Comparison of ENCODE assay signal across 8 cellular contexts in the genomic region with DNA sequence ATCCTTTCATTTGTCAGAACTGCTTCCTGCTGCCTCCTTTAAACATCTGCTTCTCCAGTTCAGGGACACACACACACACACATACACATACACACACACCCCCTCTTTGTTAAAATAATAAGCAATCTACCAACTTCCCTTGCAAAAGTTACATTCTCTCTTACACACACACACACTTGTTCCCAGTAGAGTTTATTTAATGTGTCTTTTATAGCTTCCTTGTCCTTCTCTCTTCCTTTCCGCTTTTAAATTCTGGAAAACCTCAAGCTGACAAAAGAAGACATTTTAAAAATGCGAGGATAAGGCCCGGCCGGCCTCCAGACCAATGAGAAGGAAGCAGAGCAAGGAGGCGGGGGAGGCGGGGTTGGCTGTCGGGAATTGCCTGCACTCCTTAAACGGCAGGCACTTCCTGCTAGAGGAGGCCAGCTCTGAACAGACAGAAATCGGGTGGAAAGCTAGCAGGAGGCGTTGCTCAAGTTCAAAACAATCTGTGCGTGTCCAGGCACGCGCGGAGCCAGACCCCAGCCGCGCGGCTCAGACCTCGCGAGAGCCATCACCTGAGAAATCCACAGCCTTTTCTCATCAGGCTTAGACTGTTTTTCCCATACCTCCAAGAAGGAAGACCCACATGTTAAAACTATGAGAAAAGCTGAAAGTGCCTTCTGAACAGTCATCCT.
DNase-seq lines count a peak whose midpoint lies in the region; ATAC-seq and TF ChIP-seq lines count a peak whose summit lies in the region.

No MANE protein-coding gene starts in this region.

- H3K4me3 ChIP-seq in PC-9, result peak overlapping the region; percentile 55
- H3K4me3 ChIP-seq in esophagus (ENCODE audit: low read depth in 1 of 2, low read length in 2 of 2), result peak overlapping the region; percentile 44 to 60
- peak overlapping the region; percentile 80 to 84 for H3K4me3 ChIP-seq in mucosa of rectum (ENCODE audit: low read length in 2 of 2)

- 1 to 2% methylated on average over 19 of the region's 19 CpGs for WGBS in esophagus, 2 donors

- H3K27me3 Mint-ChIP-seq in activated T-cell treated with anti-CD3 and anti-CD28 coated beads, Interleukin-2, amount 50 U/mL, for 24 hours, result no peaks in the 10 kb centered on the region

- ATAC-seq in GM21381 (IDR thresholded peaks at IDR 0.05; ENCODE audit: unreplicated experiment), result peak; percentile 93

- H3K4me1 ChIP-seq in PC-9 (replicated peaks; ENCODE audit: insufficient read depth), result peaks cover 61% of the 10 kb centered on the region
- H3K4me1 ChIP-seq in esophagus (ENCODE audit: control insufficient read depth in 2 of 2, insufficient read depth in 2 of 2, low read length in 1 of 2), result no peaks in the 10 kb centered on the region
- peaks cover 22 to 24% of the 10 kb centered on the region in 2 donors for H3K4me1 ChIP-seq in mucosa of rectum (ENCODE audit: control insufficient read depth in 2 of 2, insufficient read depth in 2 of 2, low read length in 2 of 2)

- peaks cover 55% of the 10 kb centered on the region for H3F3A ChIP-seq in PC-9 (ENCODE audit: insufficient read depth, low read depth)

- H3K9ac ChIP-seq in mucosa of rectum (ENCODE audit: low read depth in 1 of 2, low read length in 2 of 2), result peak overlapping the region; percentile 80 to 83

- H3K36me3 Mint-ChIP-seq in activated T-cell treated with anti-CD3 and anti-CD28 coated beads, Interleukin-2, amount 50 U/mL, for 24 hours (ENCODE audit: low read depth), result peaks cover 16% of the 10 kb centered on the region

- no peaks in the 10 kb centered on the region for H3K27me3 ChIP-seq in PC-9 (ENCODE audit: insufficient read depth, low read depth)
- no peaks in the 10 kb centered on the region for H3K27me3 ChIP-seq in esophagus (ENCODE audit: control insufficient read depth in 1 of 2, insufficient read depth in 2 of 2, low read length in 2 of 2)
- no peaks in the 10 kb centered on the region for H3K27me3 ChIP-seq in mucosa of rectum (ENCODE audit: control insufficient read depth in 2 of 2, insufficient read depth in 2 of 2, low read length in 2 of 2)

- intact Hi-C loops in PC-9 (cut with micrococcal nuclease; ENCODE audit: unreplicated experiment), result loop anchor here (1.0 to 10.0 kb wide), 9 partner anchors 14 to 318 kb away; partner anchors contain the start of genes JRKL, MAML2 and MTMR2

- peak; percentile 94 for DNase-seq in Caki2 (ENCODE audit: low read depth)
- peak; percentile 94 for DNase-seq in HT1080 (ENCODE audit: low read depth)
- peak; percentile 91 to 97 for DNase-seq in PC-9
- peak; percentile 81 for DNase-seq in activated T-cell treated with anti-CD3 and anti-CD28 coated beads, Interleukin-2, amount 50 U/mL, for 24 hours
- peak; percentile 34 to 38 for DNase-seq in stimulated activated CD8-positive, alpha-beta memory T cell treated with anti-CD3 and anti-CD28 coated beads, Interleukin-4, amount 100 ng/mL, for 4 hours (ENCODE audit: low read depth in 2 of 2, low spot score in 1 of 2)

- H3K36me3 ChIP-seq in PC-9 (ENCODE audit: low read depth), result peaks cover 13% of the 10 kb centered on the region; the same call in 1 of the 2 replicates
- H3K36me3 ChIP-seq in esophagus (ENCODE audit: control insufficient read depth in 2 of 2, insufficient read depth in 2 of 2, low read length in 1 of 2), result no peaks in the 10 kb centered on the region
- H3K36me3 ChIP-seq in mucosa of rectum (ENCODE audit: control insufficient read depth in 2 of 2, insufficient read depth in 2 of 2, low read length in 2 of 2), result no peaks in the 10 kb centered on the region

- H3K27ac Mint-ChIP-seq in activated T-cell treated with anti-CD3 and anti-CD28 coated beads, Interleukin-2, amount 50 U/mL, for 24 hours, result peak overlapping the region; percentile 98

- BruUV-seq in PC-9 (replicated peaks; lab: Mats Ljungman, UMichigan), result no TSS peak

- no peaks in the 10 kb centered on the region for H3K9me2 ChIP-seq in PC-9 (ENCODE audit: insufficient read depth)

- no peaks in the 10 kb centered on the region for H3K9me3 ChIP-seq in PC-9 (ENCODE audit: insufficient read depth, low read depth)
- H3K9me3 ChIP-seq in esophagus (ENCODE audit: control insufficient read depth in 2 of 2, insufficient read depth in 1 of 2, low read depth in 1 of 2, low read length in 1 of 2), result no peaks in the 10 kb centered on the region
- no peaks in the 10 kb centered on the region for H3K9me3 ChIP-seq in mucosa of rectum (ENCODE audit: control insufficient read depth in 2 of 2, low read length in 2 of 2)

- H3K4me2 ChIP-seq in PC-9, result peak overlapping the region; percentile 87

- in situ Hi-C loops in Caki2 (cut with HindIII; ENCODE audit: low pct_unique_long_range_greater_than_20kb, low sequenced_read_pairs), result no loop called here

- no peak for TF ChIP-seq CTCF in PC-9 (conservative IDR thresholded peaks at IDR 0.05)

- no peaks in the 10 kb centered on the region for H4K20me1 ChIP-seq in PC-9 (ENCODE audit: insufficient read depth)

- H2AFZ ChIP-seq in PC-9, result peak overlapping the region; percentile 73

- CTCF ChIA-PET in PC-9 (lab: Charles Lee), result interaction anchor here (0.6 to 2.1 kb wide), 5 partner anchors 75 to 150 kb away, joined by 3 to 12 read pairs (median 5); partner anchors contain the start of gene MAML2

- no peaks in the 10 kb centered on the region for H3K9me3 Mint-ChIP-seq in activated T-cell treated with anti-CD3 and anti-CD28 coated beads, Interleukin-2, amount 50 U/mL, for 24 hours

- peaks cover 63% of the 10 kb centered on the region for H3K4me1 Mint-ChIP-seq in activated T-cell treated with anti-CD3 and anti-CD28 coated beads, Interleukin-2, amount 50 U/mL, for 24 hours (ENCODE audit: low read depth)

- peaks cover 88% of the 10 kb centered on the region for H3K79me2 ChIP-seq in PC-9 (ENCODE audit: low read depth)

- POLR2A ChIA-PET in PC-9 (lab: Charles Lee; ENCODE audit: unreplicated experiment), result interaction anchor here (0.6 to 1.3 kb wide), 11 partner anchors 16 to 459 kb away, joined by 3 to 21 read pairs (median 4); partner anchors contain the start of genes CEP57, JRKL and MAML2

- H3K4me3 Mint-ChIP-seq in activated T-cell treated with anti-CD3 and anti-CD28 coated beads, Interleukin-2, amount 50 U/mL, for 24 hours, result peak overlapping the region; percentile 79

- H3K27ac ChIP-seq in PC-9 (peak overlapping the region; percentile 94), esophagus (ENCODE audit: low read depth in 2 of 2, low read length in 1 of 2) (peak overlapping the region; percentile 78 to 91), mucosa of rectum (ENCODE audit: low read depth in 2 of 2, low read length in 2 of 2) (peak overlapping the region; percentile 91 to 96)

Comparison
In these comparisons a context has a peak if more than half of its experiments do, and no peak if none do; other contexts are left out.
1. Peak in every context shown above with its lines: DNase-seq, ATAC-seq, H3K4me3 ChIP-seq and H3K27ac ChIP-seq.
2. DNase-seq: peak in every context shown above with its lines; median percentile 94 in Caki2; 94 in HT1080; 94 in PC-9; 81 in activated T-cell treated with anti-CD3 and anti-CD28 coated beads, Interleukin-2, amount 50 U/mL, for 24 hours; 36 in stimulated activated CD8-positive, alpha-beta memory T cell treated with anti-CD3 and anti-CD28 coated beads, Interleukin-4, amount 100 ng/mL, for 4 hours.